Comparison of ENCODE assay signal across 7 cellular contexts in genomic region chr15:90416052-90416451, GRCh38. TPM values are rescaled to one million over a fixed set of nuclear protein-coding genes. Genes with fewer than 3 reads are reported as not detected.
DNase-seq lines count a peak whose midpoint lies in the region; ATAC-seq and TF ChIP-seq lines count a peak whose summit lies in the region.
"Not testable (repeated sequence)": the region's sequence is repeated elsewhere in the genome, so short reads cannot be mapped to it uniquely, and the experiment has no call there.

No MANE protein-coding gene starts in this region.

- H3K36me3 Mint-ChIP-seq in Calu3 (ENCODE audit: insufficient read depth, unreplicated experiment), result peaks cover 16% of the 10 kb centered on the region
- H3K36me3 Mint-ChIP-seq in HFFc6 (ENCODE audit: low read depth), result peaks cover 16% of the 10 kb centered on the region
- peaks cover 20% of the 10 kb centered on the region for H3K36me3 Mint-ChIP-seq in MCF 10A (ENCODE audit: insufficient read depth, unreplicated experiment)
- peaks cover 51% of the 10 kb centered on the region for H3K36me3 Mint-ChIP-seq in dendritic cell treated with granulocyte-macrophage colony-stimulating factor and Interleukin-4, amounts not matched to agents 40 ng/mL and 50 ng/mL, for 4 days (ENCODE audit: low read depth)
- H3K36me3 Mint-ChIP-seq in natural killer cell, result not testable (repeated sequence)
- peaks cover 14% of the 10 kb centered on the region for H3K36me3 Mint-ChIP-seq in progenitor cell of endocrine pancreas (ENCODE audit: insufficient read depth)
- peaks cover 15% of the 10 kb centered on the region for H3K36me3 Mint-ChIP-seq in stimulated activated effector memory CD8-positive, alpha-beta T cell treated with anti-CD3 and anti-CD28 coated beads, Interleukin-12 subunit alpha, Interleukin-12 subunit beta, amount 100 ng/mL, for 72 hours

- ATAC-seq in natural killer cell; stimulated activated effector memory CD8-positive, alpha-beta T cell treated with anti-CD3 and anti-CD28 coated beads, Interleukin-12 subunit alpha, Interleukin-12 subunit beta, amount 100 ng/mL, for 72 hours: not testable (repeated sequence)

- POLR2A ChIA-PET in MCF 10A (lab: Yijun Ruan, JAX), result interaction anchor here (0.7 to 4.9 kb wide), 4 partner anchors 14 to 341 kb away, joined by 3 to 159 read pairs (median 34); partner anchors contain the start of gene IQGAP1

- DNase-seq in Calu3; HFFc6; MCF 10A (ENCODE audit: unreplicated experiment); natural killer cell; progenitor cell of endocrine pancreas (ENCODE audit: low spot score, unreplicated experiment); stimulated activated effector memory CD8-positive, alpha-beta T cell treated with anti-CD3 and anti-CD28 coated beads, Interleukin-12 subunit alpha, Interleukin-12 subunit beta, amount 100 ng/mL, for 72 hours (ENCODE audit: low spot score in 2 of 2): not testable (repeated sequence)

- intact Hi-C loops in Calu3 (cut with micrococcal nuclease; ENCODE audit: unreplicated experiment); MCF 10A (cut with micrococcal nuclease); dendritic cell treated with granulocyte-macrophage colony-stimulating factor and Interleukin-4, amounts not matched to agents 40 ng/mL and 50 ng/mL, for 4 days (cut with micrococcal nuclease); natural killer cell (cut with micrococcal nuclease): not testable (repeated sequence)

- not testable (repeated sequence) for H3K27me3 Mint-ChIP-seq in Calu3 (ENCODE audit: unreplicated experiment); HFFc6 (ENCODE audit: insufficient read depth); MCF 10A (ENCODE audit: insufficient read depth, unreplicated experiment); dendritic cell treated with granulocyte-macrophage colony-stimulating factor and Interleukin-4, amounts not matched to agents 40 ng/mL and 50 ng/mL, for 4 days; natural killer cell (ENCODE audit: low read depth in 2 of 2); progenitor cell of endocrine pancreas

- TF ChIP-seq CTCF in Calu3 (IDR thresholded peaks at IDR 0.05; ENCODE audit: unreplicated experiment); HFFc6 (IDR thresholded peaks at IDR 0.05); MCF 10A (IDR thresholded peaks at IDR 0.05; ENCODE audit: unreplicated experiment); natural killer cell (IDR thresholded peaks at IDR 0.05); progenitor cell of endocrine pancreas (IDR thresholded peaks at IDR 0.05; ENCODE audit: unreplicated experiment): not testable (repeated sequence)

- CTCF ChIA-PET in Calu3 (lab: Charles Lee), result not testable (repeated sequence)
- CTCF ChIA-PET in MCF 10A (lab: Yijun Ruan, JAX), result interaction anchor here (0.6 kb wide), 1 partner anchor 27 kb away, joined by 3 read pairs; no protein-coding TSS in a partner anchor

- BruUV-seq in Calu3 (replicated peaks; lab: Mats Ljungman, UMichigan); MCF 10A (replicated peaks; lab: Mats Ljungman, UMichigan): not testable (repeated sequence)

- not testable (repeated sequence) for H3K4me3 Mint-ChIP-seq in Calu3 (ENCODE audit: low read depth, unreplicated experiment); HFFc6; MCF 10A (ENCODE audit: unreplicated experiment); dendritic cell treated with granulocyte-macrophage colony-stimulating factor and Interleukin-4, amounts not matched to agents 40 ng/mL and 50 ng/mL, for 4 days; natural killer cell; progenitor cell of endocrine pancreas (ENCODE audit: low read depth)
- peak overlapping the region; percentile 17 for H3K4me3 Mint-ChIP-seq in stimulated activated effector memory CD8-positive, alpha-beta T cell treated with anti-CD3 and anti-CD28 coated beads, Interleukin-12 subunit alpha, Interleukin-12 subunit beta, amount 100 ng/mL, for 72 hours

- H3K27ac Mint-ChIP-seq in Calu3 (ENCODE audit: unreplicated experiment) (peak overlapping the region; percentile 92), HFFc6 (peak overlapping the region; percentile 98; the same call in 1 of the 2 replicates), MCF 10A (ENCODE audit: low read depth, unreplicated experiment) (peak overlapping the region; percentile 65), natural killer cell (peak overlapping the region; percentile 89 to 93), progenitor cell of endocrine pancreas (peak overlapping the region; percentile 73)
- H3K27ac Mint-ChIP-seq in dendritic cell treated with granulocyte-macrophage colony-stimulating factor and Interleukin-4, amounts not matched to agents 40 ng/mL and 50 ng/mL, for 4 days, result peak overlapping the region; percentile 72
- H3K27ac Mint-ChIP-seq in stimulated activated effector memory CD8-positive, alpha-beta T cell treated with anti-CD3 and anti-CD28 coated beads, Interleukin-12 subunit alpha, Interleukin-12 subunit beta, amount 100 ng/mL, for 72 hours, result not testable (repeated sequence)

- H3K4me1 Mint-ChIP-seq in Calu3 (ENCODE audit: low read depth, unreplicated experiment) (peaks cover 71% of the 10 kb centered on the region), HFFc6 (ENCODE audit: low read depth) (peaks cover 89% of the 10 kb centered on the region), MCF 10A (ENCODE audit: insufficient read depth, unreplicated experiment) (peaks cover 55% of the 10 kb centered on the region), natural killer cell (peaks cover 88 to 90% of the 10 kb centered on the region in 2 donors), progenitor cell of endocrine pancreas (ENCODE audit: low read depth) (peaks cover 45% of the 10 kb centered on the region)
- peaks cover 82% of the 10 kb centered on the region for H3K4me1 Mint-ChIP-seq in dendritic cell treated with granulocyte-macrophage colony-stimulating factor and Interleukin-4, amounts not matched to agents 40 ng/mL and 50 ng/mL, for 4 days (ENCODE audit: low read depth)
- H3K4me1 Mint-ChIP-seq in stimulated activated effector memory CD8-positive, alpha-beta T cell treated with anti-CD3 and anti-CD28 coated beads, Interleukin-12 subunit alpha, Interleukin-12 subunit beta, amount 100 ng/mL, for 72 hours, result peaks cover 77% of the 10 kb centered on the region

- not testable (repeated sequence) for H3K9me3 Mint-ChIP-seq in Calu3 (ENCODE audit: low read depth, unreplicated experiment); HFFc6; MCF 10A (ENCODE audit: unreplicated experiment); dendritic cell treated with granulocyte-macrophage colony-stimulating factor and Interleukin-4, amounts not matched to agents 40 ng/mL and 50 ng/mL, for 4 days; natural killer cell; progenitor cell of endocrine pancreas (ENCODE audit: low read depth); stimulated activated effector memory CD8-positive, alpha-beta T cell treated with anti-CD3 and anti-CD28 coated beads, Interleukin-12 subunit alpha, Interleukin-12 subunit beta, amount 100 ng/mL, for 72 hours

RNA-seq across cellular contexts. Expression of gene IQGAP1, which starts 28.0 kb away (rescaled TPM):
- total RNA-seq in Calu3 (2022) (193 and 206 TPM in 2 replicates), MCF 10A (2022) (264 and 284 TPM in 2 replicates), natural killer cell (100 to 1,000 TPM; 431 to 493 (median 446) TPM), progenitor cell of endocrine pancreas (141 and 142 TPM in 2 replicates)
- 100 to 1,000 TPM; 172 to 201 (median 185) TPM for total RNA-seq in HFFc6 (2021; fragmentation: NEBNext Ultra II Directional; extraction: Animal tissue kit (Norgen Biotek cat#: 25700))
